8 cellular contexts compared by ENCODE assay signal in genomic region chr16:8961811-8962390, GRCh38.
DNase-seq lines count a peak whose midpoint lies in the region; ATAC-seq and TF ChIP-seq lines count a peak whose summit lies in the region.

No MANE protein-coding gene starts in this region.

- H3K36me3 Mint-ChIP-seq in stimulated activated naive CD8-positive, alpha-beta T cell treated with anti-CD3 and anti-CD28 coated beads, Interleukin-15, Interleukin-2, amounts not matched to agents 100 ng/mL and 50 ng/mL, for 24 hours (ENCODE audit: low read depth), result peaks cover 11% of the 10 kb centered on the region
- H3K36me3 Mint-ChIP-seq in memory B cell, result no peaks in the 10 kb centered on the region

- in situ Hi-C loops in astrocyte of the spinal cord (cut with HindIII; ENCODE audit: low sequenced_read_pairs), result no loop called here

- no peaks in the 10 kb centered on the region for H3K9me3 Mint-ChIP-seq in stimulated activated naive CD8-positive, alpha-beta T cell treated with anti-CD3 and anti-CD28 coated beads, Interleukin-15, Interleukin-2, amounts not matched to agents 100 ng/mL and 50 ng/mL, for 24 hours
- H3K9me3 Mint-ChIP-seq in memory B cell, result no peaks in the 10 kb centered on the region

- DNase-seq in stimulated activated naive CD8-positive, alpha-beta T cell treated with anti-CD3 and anti-CD28 coated beads, Interleukin-15, Interleukin-2, amounts not matched to agents 100 U/mL and 50 U/mL, for 24 hours, result no peak
- DNase-seq in astrocyte of the spinal cord (ENCODE audit: low read depth, low spot score) (no peak), memory B cell (ENCODE audit: low spot score in 2 of 2) (no peak), Ammon's horn (ENCODE audit: low spot score) (no peak), NCI-H2171 treated with DMSO at 0.1 percent for 48 hours (lab: John Stamatoyannopoulos, UW) (no peak)
- DNase-seq in activated effector memory CD4-positive, alpha-beta T cell treated with Interleukin-2 at 50 U/mL for 16 hours, result no peak

- peak overlapping the region; percentile 96 for H3K27ac Mint-ChIP-seq in stimulated activated naive CD8-positive, alpha-beta T cell treated with anti-CD3 and anti-CD28 coated beads, Interleukin-15, Interleukin-2, amounts not matched to agents 100 ng/mL and 50 ng/mL, for 24 hours
- peak overlapping the region; percentile 95 for H3K27ac Mint-ChIP-seq in memory B cell

- no peak for ATAC-seq in stimulated activated naive CD8-positive, alpha-beta T cell treated with anti-CD3 and anti-CD28 coated beads, Interleukin-15, Interleukin-2, amounts not matched to agents 100 U/mL and 50 U/mL, for 24 hours
- ATAC-seq in memory B cell (ENCODE audit: low read depth), result no peak
- no peak for ATAC-seq in GM19455 (IDR thresholded peaks at IDR 0.05; ENCODE audit: unreplicated experiment)

- H3K4me1 Mint-ChIP-seq in stimulated activated naive CD8-positive, alpha-beta T cell treated with anti-CD3 and anti-CD28 coated beads, Interleukin-15, Interleukin-2, amounts not matched to agents 100 ng/mL and 50 ng/mL, for 24 hours (ENCODE audit: low read depth), result peaks cover 61% of the 10 kb centered on the region
- H3K4me1 Mint-ChIP-seq in memory B cell, result peaks cover 45% of the 10 kb centered on the region

- TF ChIP-seq CTCF in astrocyte of the spinal cord (IDR thresholded peaks at IDR 0.05; ENCODE audit: low read depth, low read length), result no peak

- H3K4me3 ChIP-seq in astrocyte of the spinal cord (ENCODE audit: low read depth, low read length), result peak overlapping the region; percentile 73

- peak overlapping the region; percentile 92 for H3K4me3 Mint-ChIP-seq in stimulated activated naive CD8-positive, alpha-beta T cell treated with anti-CD3 and anti-CD28 coated beads, Interleukin-15, Interleukin-2, amounts not matched to agents 100 ng/mL and 50 ng/mL, for 24 hours
- H3K4me3 Mint-ChIP-seq in memory B cell, result peak overlapping the region; percentile 89

- H3K27me3 Mint-ChIP-seq in stimulated activated naive CD8-positive, alpha-beta T cell treated with anti-CD3 and anti-CD28 coated beads, Interleukin-15, Interleukin-2, amounts not matched to agents 100 ng/mL and 50 ng/mL, for 24 hours, result peaks cover 5% of the 10 kb centered on the region
- no peaks in the 10 kb centered on the region for H3K27me3 Mint-ChIP-seq in memory B cell
